ENCODE assay signal across 8 cellular contexts in the genomic region with DNA sequence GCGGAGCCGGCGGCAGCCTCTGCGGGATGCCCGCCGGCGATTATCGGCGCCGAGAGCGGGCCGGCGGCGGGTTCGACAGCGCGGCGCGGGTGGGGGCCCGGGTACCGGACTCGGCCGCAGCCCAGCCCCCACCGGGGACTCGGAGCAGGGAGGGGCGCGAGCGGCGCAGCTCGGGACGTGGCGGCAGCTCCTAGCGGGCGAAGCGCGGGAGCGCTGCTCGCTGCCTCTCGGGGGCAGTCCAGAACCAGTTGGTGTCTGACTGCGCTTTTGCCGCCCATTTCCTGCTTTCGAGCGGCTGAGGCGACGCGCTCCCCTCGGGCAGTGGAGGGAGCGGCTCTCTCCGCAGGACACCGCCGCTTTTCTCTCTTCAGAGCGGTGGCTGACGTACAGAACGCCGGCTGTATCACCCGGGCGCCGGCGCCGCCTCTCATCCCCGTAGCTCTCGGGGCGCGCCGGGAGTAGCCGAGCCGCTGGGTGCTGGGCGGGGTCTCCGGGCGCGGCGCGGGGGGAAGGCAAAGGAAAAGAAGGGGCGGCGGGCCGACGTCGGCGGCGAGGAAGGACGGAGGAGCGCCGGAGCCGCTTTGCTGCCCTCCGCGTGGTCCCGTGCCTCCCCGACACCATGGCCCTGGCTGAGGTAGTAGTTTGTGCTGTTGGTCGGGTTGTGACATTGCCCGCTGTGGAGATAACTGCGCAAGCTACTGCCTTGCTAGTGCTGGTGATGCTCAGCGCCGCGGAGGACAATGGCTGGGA.
DNase-seq lines count a peak whose midpoint lies in the region; ATAC-seq and TF ChIP-seq lines count a peak whose summit lies in the region.

No MANE protein-coding gene starts in this region.

- ATAC-seq in HG03439 (IDR thresholded peaks at IDR 0.05; ENCODE audit: unreplicated experiment) = peak; percentile 77

- H3K27ac ChIP-seq in C4-2B = peak overlapping the region; percentile 95

- peak; percentile 63 for DNase-seq in GM19238 (ENCODE audit: insufficient read length, low spot score)
- DNase-seq in NCI-H526 treated with DMSO at 0.1 percent for 48 hours (lab: John Stamatoyannopoulos, UW) = peak; percentile 81
- DNase-seq in activated CD4-positive, alpha-beta memory T cell treated with anti-CD3 and anti-CD28 coated beads, Interleukin-2, amount 10 ng/mL, durations not matched to agents 7 days and 5 days = peak; percentile 83
- peak; percentile 94 for DNase-seq in ecto neural progenitor cell (ENCODE audit: low spot score)
- DNase-seq in lung microvascular endothelial cell (ENCODE audit: low read depth in 2 of 2) = peak; percentile 95 to 97
- DNase-seq in stimulated activated CD4-positive, alpha-beta T cell treated with anti-CD3 and anti-CD28 coated beads, TNF-alpha, amount 100 ng/mL, for 4 hours (ENCODE audit: low read depth in 3 of 3) = peak; percentile 57 to 69 (median 62)

- no peaks in the 10 kb centered on the region for H3K9me3 Mint-ChIP-seq in activated CD4-positive, alpha-beta memory T cell treated with anti-CD3 and anti-CD28 coated beads, Interleukin-2, amount 10 ng/mL, durations not matched to agents 7 days and 5 days

- peaks cover 36% of the 10 kb centered on the region for H3K4me1 Mint-ChIP-seq in activated CD4-positive, alpha-beta memory T cell treated with anti-CD3 and anti-CD28 coated beads, Interleukin-2, amount 10 ng/mL, durations not matched to agents 7 days and 5 days

- CTCF ChIA-PET in activated CD4-positive, alpha-beta memory T cell treated with anti-CD3 and anti-CD28 coated beads, Interleukin-2, amount 10 ng/mL, durations not matched to agents 7 days and 5 days (lab: Charles Lee) = interaction anchor here (1.0 to 4.3 kb wide), 7 partner anchors 10 to 196 kb away, joined by 3 to 30 read pairs (median 6); partner anchors contain the start of gene MON2

- H3K27ac Mint-ChIP-seq in activated CD4-positive, alpha-beta memory T cell treated with anti-CD3 and anti-CD28 coated beads, Interleukin-2, amount 10 ng/mL, durations not matched to agents 7 days and 5 days = peak overlapping the region; percentile 97

- peak; percentile 67 for TF ChIP-seq CTCF in C4-2B (conservative IDR thresholded peaks at IDR 0.05)

- H3K27me3 Mint-ChIP-seq in activated CD4-positive, alpha-beta memory T cell treated with anti-CD3 and anti-CD28 coated beads, Interleukin-2, amount 10 ng/mL, durations not matched to agents 7 days and 5 days = no peaks in the 10 kb centered on the region

- H3K36me3 Mint-ChIP-seq in activated CD4-positive, alpha-beta memory T cell treated with anti-CD3 and anti-CD28 coated beads, Interleukin-2, amount 10 ng/mL, durations not matched to agents 7 days and 5 days (ENCODE audit: low read depth) = peaks cover 18% of the 10 kb centered on the region

- POLR2A ChIA-PET in activated CD4-positive, alpha-beta memory T cell treated with anti-CD3 and anti-CD28 coated beads, Interleukin-2, amount 10 ng/mL, durations not matched to agents 7 days and 5 days (lab: Charles Lee) = interaction anchor here (0.7 to 3.6 kb wide), 25 partner anchors 11 to 344 kb away, joined by 3 to 40 read pairs (median 5); partner anchors contain the start of genes MON2 and USP15

- H3K4me3 Mint-ChIP-seq in activated CD4-positive, alpha-beta memory T cell treated with anti-CD3 and anti-CD28 coated beads, Interleukin-2, amount 10 ng/mL, durations not matched to agents 7 days and 5 days = peak overlapping the region; percentile 90

Comparison
In these comparisons a context has a peak if more than half of its experiments do, and no peak if none do; other contexts are left out.
1. Peak in every context shown above with its lines: DNase-seq, ATAC-seq and H3K27ac ChIP-seq.